ENCODE assay signal across 8 cellular contexts in genomic region chr15:67863442-67863987, GRCh38. TPM values are rescaled to one million over a fixed set of nuclear protein-coding genes. Genes with fewer than 3 reads are reported as not detected.
DNase-seq lines count a peak whose midpoint lies in the region; ATAC-seq lines count a peak whose summit lies in the region.

No MANE protein-coding gene starts in this region.

- no peaks in the 10 kb centered on the region for H3K27me3 ChIP-seq in ectodermal cell (ENCODE audit: control insufficient read depth, insufficient read depth, low read length, poor library complexity, severe bottlenecking)

- ATAC-seq in GM19025 (IDR thresholded peaks at IDR 0.05; ENCODE audit: low read depth, unreplicated experiment) (peak; percentile 81), HG03457 (IDR thresholded peaks at IDR 0.05; ENCODE audit: unreplicated experiment) (peak; percentile 58)

- 4 to 5% methylated on average over 41 of the region's 41 CpGs for WGBS in ectodermal cell, 2 experiments

- peak overlapping the region; percentile 21 for H3K4me3 ChIP-seq in ectodermal cell (ENCODE audit: insufficient read depth, low read depth, low read length)

- no peak overlapping the region for H3K27ac ChIP-seq in ectodermal cell (ENCODE audit: insufficient read depth, low read depth, low read length, poor library complexity, severe bottlenecking)

- DNase-seq in AG20443 (ENCODE audit: low spot score) (peak; percentile 92), NCI-H748 (lab: John Stamatoyannopoulos, UW; ENCODE audit: unreplicated experiment) (peak; percentile 85), lung microvascular endothelial cell (ENCODE audit: low read depth in 2 of 2) (peak; percentile 70 to 79)
- peak; percentile 72 to 78 for DNase-seq in activated CD4-positive, alpha-beta T cell treated with anti-CD3 and anti-CD28 coated beads, Interleukin-2, amount 50 U/mL, for 48 hours
- peak; percentile 56 to 59 (median 58) for DNase-seq in stimulated activated CD4-positive, alpha-beta T cell treated with anti-CD3 and anti-CD28 coated beads, TNF-alpha, amount 100 ng/mL, for 48 hours (ENCODE audit: low read depth in 3 of 3)

- H3K36me3 ChIP-seq in ectodermal cell (ENCODE audit: control insufficient read depth, insufficient read depth, low read length): no peaks in the 10 kb centered on the region

- no peaks in the 10 kb centered on the region for H3K9me3 ChIP-seq in ectodermal cell (ENCODE audit: control insufficient read depth, low read length)

- H3K4me1 ChIP-seq in ectodermal cell (ENCODE audit: control insufficient read depth, insufficient read depth, low read length): peaks cover 14% of the 10 kb centered on the region

RNA-seq across cellular contexts. Expression of gene RNU6-1, which starts 23.7 kb away (rescaled TPM):
- polyA plus RNA-seq in ectodermal cell (2013, experiment 1 of 4): 5,588 TPM
- 5,705 TPM for polyA plus RNA-seq in ectodermal cell (2013, experiment 2 of 4)
- under 0.01 TPM for polyA plus RNA-seq in ectodermal cell (2013, experiment 3 of 4)
- under 0.01 TPM for polyA plus RNA-seq in ectodermal cell (2013, experiment 4 of 4)
- total RNA-seq in lung microvascular endothelial cell: not detected in 2 replicates

RNA-seq across cellular contexts. Expression of gene SKOR1, which starts 38.2 kb away (rescaled TPM):
- 0.24 TPM for polyA plus RNA-seq in ectodermal cell (2013, experiment 1 of 4)
- 0.39 TPM for polyA plus RNA-seq in ectodermal cell (2013, experiment 2 of 4)
- polyA plus RNA-seq in ectodermal cell (2013, experiment 3 of 4): 0.32 TPM
- polyA plus RNA-seq in ectodermal cell (2013, experiment 4 of 4): 0.41 TPM
- under 0.01 TPM in 2 replicates for total RNA-seq in lung microvascular endothelial cell
